11 cellular contexts compared by ENCODE assay signal in genomic region chr14:62497708-62498107, GRCh38.
"Had no signal": no experiment of that assay in that cellular context is flagged by ENCODE, and none has a peak within 500 bp of the region (broad histone marks: within the 10 kb centered on the region; RNA-seq: fewer than 3 reads in every experiment).

No MANE protein-coding gene starts in this region.

- H3K9me3 ChIP-seq: HAP-1 had no signal

- ATAC-seq: GM23338, HCT116 had no signal

- H3K27ac ChIP-seq: GM23248 had no signal

- H3K27ac Mint-ChIP-seq: GM23338, H9, HFFc6 had no signal

- H3K4me1 Mint-ChIP-seq: GM23338, H9 had no signal

- FAIRE-seq: H1, H54 had no signal

- H3K4me2 ChIP-seq: GM23338 had no signal

- H3K36me3 ChIP-seq: HAP-1 had no signal

- H3K4me3 ChIP-seq: GM23248, GM23338, HAP-1 had no signal

- H3K4me3 Mint-ChIP-seq: GM23338, H9, HFFc6 had no signal

- H3K9ac ChIP-seq: GM23248 had no signal

- DNase-seq: GM23248, GOT3, H7, H9, HCEC 1CT, HFFc6 had no signal

- H3K4me1 ChIP-seq: HAP-1 had no signal
